ENCODE assay signal across 8 cellular contexts in the genomic region with DNA sequence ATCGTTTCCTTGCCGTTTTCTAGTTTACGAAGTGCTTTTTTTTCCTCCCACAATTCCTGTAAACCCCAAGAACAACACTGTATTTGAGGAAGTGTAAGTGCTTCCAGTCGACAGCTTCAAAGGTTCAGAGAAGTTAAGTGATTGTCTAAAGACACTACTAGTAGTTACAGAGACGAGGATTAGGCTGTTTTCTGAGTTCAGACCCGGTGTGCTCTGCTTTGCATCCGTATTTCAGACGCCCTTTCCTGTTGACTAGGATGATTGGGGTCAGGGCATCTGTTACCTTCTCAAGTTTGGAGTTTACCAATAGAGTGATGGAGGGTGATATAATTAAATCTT. TPM values are rescaled to one million over a fixed set of nuclear protein-coding genes. Genes with fewer than 3 reads are reported as not detected.
DNase-seq lines count a peak whose midpoint lies in the region; ATAC-seq and TF ChIP-seq lines count a peak whose summit lies in the region.

No MANE protein-coding gene starts in this region.

- intact Hi-C loops in ascending aorta (cut with DNase I) = no loop called here
- intact Hi-C loops in lower lobe of right lung (cut with DNase I) = no loop called here
- intact Hi-C loops in upper lobe of right lung (cut with DNase I) = no loop called here

- ATAC-seq in lower lobe of right lung = peak in 1 of 2 donors; percentile 1
- no peak for ATAC-seq in upper lobe of right lung
- no peak for ATAC-seq in HG02623 (IDR thresholded peaks at IDR 0.05; ENCODE audit: unreplicated experiment)

- peak overlapping the region; percentile 100 for H3K4me3 Mint-ChIP-seq in activated naive CD4-positive, alpha-beta T cell treated with anti-CD3 and anti-CD28 coated beads, Interleukin-2, amount 50 U/mL, for 24 hours

- peak overlapping the region; percentile 98 for H3K27ac Mint-ChIP-seq in activated naive CD4-positive, alpha-beta T cell treated with anti-CD3 and anti-CD28 coated beads, Interleukin-2, amount 50 U/mL, for 24 hours

- no peaks in the 10 kb centered on the region for H3K27me3 ChIP-seq in ascending aorta
- H3K27me3 ChIP-seq in lower lobe of right lung (ENCODE audit: low read depth) = no peaks in the 10 kb centered on the region
- no peaks in the 10 kb centered on the region for H3K27me3 ChIP-seq in upper lobe of right lung

- TF ChIP-seq CTCF in ascending aorta (IDR thresholded peaks at IDR 0.05) (no peak), lower lobe of right lung (IDR thresholded peaks at IDR 0.05) (no peak), upper lobe of right lung (IDR thresholded peaks at IDR 0.05) (no peak)

- peaks cover 6% of the 10 kb centered on the region for H3K36me3 Mint-ChIP-seq in activated naive CD4-positive, alpha-beta T cell treated with anti-CD3 and anti-CD28 coated beads, Interleukin-2, amount 50 U/mL, for 24 hours

- H3K4me1 ChIP-seq in ascending aorta = peaks cover 0 to 6% of the 10 kb centered on the region in 2 donors
- H3K4me1 ChIP-seq in lower lobe of right lung = peaks cover 16% of the 10 kb centered on the region
- peaks cover 12% of the 10 kb centered on the region for H3K4me1 ChIP-seq in upper lobe of right lung

- H3K9me3 Mint-ChIP-seq in activated naive CD4-positive, alpha-beta T cell treated with anti-CD3 and anti-CD28 coated beads, Interleukin-2, amount 50 U/mL, for 24 hours = no peaks in the 10 kb centered on the region

- H3K36me3 ChIP-seq in ascending aorta (peaks cover 28 to 33% of the 10 kb centered on the region in 2 donors), lower lobe of right lung (peaks cover 38% of the 10 kb centered on the region), upper lobe of right lung (peaks cover 41% of the 10 kb centered on the region)

- H3K27me3 Mint-ChIP-seq in activated naive CD4-positive, alpha-beta T cell treated with anti-CD3 and anti-CD28 coated beads, Interleukin-2, amount 50 U/mL, for 24 hours = no peaks in the 10 kb centered on the region

- no peak for DNase-seq in activated naive CD4-positive, alpha-beta T cell treated with anti-CD3 and anti-CD28 coated beads, Interleukin-2, amount 50 U/mL, for 16 hours
- DNase-seq in ascending aorta (ENCODE audit: low spot score in 2 of 2) (no peak), lower lobe of right lung (no peak), upper lobe of right lung (no peak), NCI-H2171 treated with DMSO at 0.1 percent for 48 hours (lab: John Stamatoyannopoulos, UW) (no peak)
- no peak for DNase-seq in effector CD4-positive, alpha-beta T cell

- H3K27ac ChIP-seq in ascending aorta = peak overlapping the region; percentile 37 to 88
- peak overlapping the region; percentile 80 for H3K27ac ChIP-seq in lower lobe of right lung
- peak overlapping the region; percentile 55 for H3K27ac ChIP-seq in upper lobe of right lung

- peaks cover 38% of the 10 kb centered on the region for H3K4me1 Mint-ChIP-seq in activated naive CD4-positive, alpha-beta T cell treated with anti-CD3 and anti-CD28 coated beads, Interleukin-2, amount 50 U/mL, for 24 hours

- H3K4me3 ChIP-seq in ascending aorta (peak overlapping the region; percentile 67 to 70), lower lobe of right lung (peak overlapping the region; percentile 72), upper lobe of right lung (peak overlapping the region; percentile 75)

- H3K9me3 ChIP-seq in ascending aorta (no peaks in the 10 kb centered on the region), lower lobe of right lung (no peaks in the 10 kb centered on the region), upper lobe of right lung (no peaks in the 10 kb centered on the region)

RNA-seq across cellular contexts. Expression of a gene that starts 0.4 kb away (rescaled TPM):
- 1.2 TPM for total RNA-seq in ascending aorta
- total RNA-seq in lower lobe of right lung = 12.5 TPM
- 11.7 TPM for total RNA-seq in upper lobe of right lung

RNA-seq across cellular contexts. Expression of a gene that starts 8.3 kb away (rescaled TPM):
- total RNA-seq in ascending aorta (not detected), lower lobe of right lung (3.1 TPM), upper lobe of right lung (6.9 TPM)

RNA-seq across cellular contexts. Expression of a gene that starts 9.9 kb away (rescaled TPM):
- 26.2 TPM for total RNA-seq in ascending aorta
- 64.4 TPM for total RNA-seq in lower lobe of right lung
- total RNA-seq in upper lobe of right lung = 79.8 TPM

RNA-seq across cellular contexts. Expression of a gene that starts 54.0 kb away (rescaled TPM):
- 35.2 TPM for total RNA-seq in ascending aorta
- total RNA-seq in lower lobe of right lung = 12.0 TPM
- 9.6 TPM for total RNA-seq in upper lobe of right lung

RNA-seq across cellular contexts. Expression of a gene that starts 54.4 kb away (rescaled TPM):
- 65.3 TPM for total RNA-seq in ascending aorta
- 64.2 TPM for total RNA-seq in lower lobe of right lung
- total RNA-seq in upper lobe of right lung = 70.4 TPM
